Comparison of ENCODE assay signal across 14 cellular contexts in genomic region chr18:48826806-48827205, GRCh38.
DNase-seq lines count a peak whose midpoint lies in the region; ATAC-seq, FAIRE-seq and TF ChIP-seq lines count a peak whose summit lies in the region.
"Had no signal": no experiment of that assay in that cellular context is flagged by ENCODE, and none has a peak within 500 bp of the region (broad histone marks: within the 10 kb centered on the region; RNA-seq: fewer than 3 reads in every experiment).

No MANE protein-coding gene starts in this region.

- H3K27me3 ChIP-seq in H9 (ENCODE audit: insufficient read depth, low read length) (no peaks in the 10 kb centered on the region), astrocyte (ENCODE audit: insufficient read depth, low read length) (no peaks in the 10 kb centered on the region), left lung (no peaks in the 10 kb centered on the region), sigmoid colon (no peaks in the 10 kb centered on the region)
- H3K27me3 ChIP-seq: pancreas had no signal

- H3K18ac ChIP-seq in H9 (ENCODE audit: insufficient read length, low read depth, low read length), result no peak overlapping the region

- TF ChIP-seq POLR2A in sigmoid colon (IDR thresholded peaks at IDR 0.05), result no peak

- no peak overlapping the region for H4K8ac ChIP-seq in H9 (replicated peaks; ENCODE audit: insufficient read length, low read depth, low read length)

- no peak overlapping the region for H4K5ac ChIP-seq in H9 (ENCODE audit: insufficient read length, low read depth, low read length)

- H2BK20ac ChIP-seq in H9 (ENCODE audit: low read depth, low read length, poor library complexity, severe bottlenecking), result no peak overlapping the region

- no peak overlapping the region for H3K4ac ChIP-seq in H9 (ENCODE audit: low read depth, low read length)

- peak; percentile 12 for DNase-seq in H9
- no peak for DNase-seq in astrocyte (ENCODE audit: low read depth)
- DNase-seq in left lung, result peak in 1 of 2 donors; percentile 24
- peak; percentile 39 for DNase-seq in sigmoid colon
- DNase-seq in middle frontal gyrus (ENCODE audit: extremely low spot score, low spot score), result no peak
- DNase-seq in superior temporal gyrus (ENCODE audit: extremely low spot score), result no peak
- DNase-seq in foreskin fibroblast, result no peak
- DNase-seq: dermis blood vessel endothelial cell; stimulated activated naive CD4-positive, alpha-beta T cell treated with Interleukin-2 at 50 U/mL for 16 hours had no signal

- no peak overlapping the region for H3T11ph ChIP-seq in H9 (ENCODE audit: low read length)

- no peaks in the 10 kb centered on the region for H3K23me2 ChIP-seq in H9 (ENCODE audit: insufficient read length, low read depth, low read length, poor library complexity, severe bottlenecking)

- H2AK5ac ChIP-seq in H9 (ENCODE audit: insufficient read length, low read length), result no peak overlapping the region

- H3K9me3 ChIP-seq in H9 (ENCODE audit: control insufficient read depth, low read depth, low read length) (no peaks in the 10 kb centered on the region), astrocyte (ENCODE audit: insufficient read depth, low read depth, low read length) (no peaks in the 10 kb centered on the region), left lung (no peaks in the 10 kb centered on the region), sigmoid colon (no peaks in the 10 kb centered on the region)
- H3K9me3 ChIP-seq: pancreas had no signal

- intact Hi-C loops in left lung (cut with DNase I) (no loop called here), sigmoid colon (cut with DNase I) (loop anchor here (5.0 kb wide), 2 partner anchors 50 to 125 kb away; partner anchors contain the start of gene SMAD7)

- FAIRE-seq in astrocyte (lab: Jason Lieb, UNC), result no peak
- FAIRE-seq: frontal cortex, pancreas had no signal

- peak overlapping the region; percentile 56; the same call in 1 of the 2 replicates for H3K14ac ChIP-seq in H9 (ENCODE audit: insufficient read depth, low read length)

- H4K20me1 ChIP-seq in H9 (ENCODE audit: control insufficient read depth, insufficient read depth, insufficient read length), result no peaks in the 10 kb centered on the region
- H4K20me1 ChIP-seq in astrocyte (ENCODE audit: insufficient read depth, low read length), result no peaks in the 10 kb centered on the region

- H3K4me3 Mint-ChIP-seq in H9 (peak overlapping the region in 1 of 2 experiments; percentile 36; a peak in 2 of 5 replicates), astrocyte (ENCODE audit: unreplicated experiment) (peak overlapping the region; percentile 59)
- H3K4me3 Mint-ChIP-seq: activated naive CD8-positive, alpha-beta T cell; CD4-positive, alpha-beta T cell had no signal

- WGBS in H9 (ENCODE audit: extremely low coverage, insufficient read length, low lambda C conversion rate), result no CpG with 5 or more reads among the region's 8 CpGs
- WGBS in sigmoid colon, 2 donors, result 96 to 97% methylated on average over 8 of the region's 8 CpGs

- H3K27ac ChIP-seq in H9 (ENCODE audit: insufficient read length, low read depth, low read length), result no peak overlapping the region
- no peak overlapping the region for H3K27ac ChIP-seq in astrocyte (ENCODE audit: low read depth, low read length)
- H3K27ac ChIP-seq in left lung, result peak overlapping the region; percentile 28 to 66
- peak overlapping the region; percentile 29 to 77 (median 57) for H3K27ac ChIP-seq in sigmoid colon

- H3K4me1 Mint-ChIP-seq in H9, result peaks cover 39 to 48% of the 10 kb centered on the region in 2 experiments
- H3K4me1 Mint-ChIP-seq in astrocyte (ENCODE audit: low read depth, unreplicated experiment), result peaks cover 62% of the 10 kb centered on the region

- no peak overlapping the region for H3K4me3 ChIP-seq in astrocyte (ENCODE audit: insufficient read depth, low read depth, low read length)
- no peak overlapping the region for H3K4me3 ChIP-seq in left lung
- no peak overlapping the region for H3K4me3 ChIP-seq in sigmoid colon
- no peak overlapping the region for H3K4me3 ChIP-seq in foreskin fibroblast (ENCODE audit: low read depth in 1 of 2, low read length in 2 of 2)
- H3K4me3 ChIP-seq: pancreas had no signal

- H3K27ac Mint-ChIP-seq in H9 (peak overlapping the region in 1 of 3 experiments; percentile 95; a peak in 3 of 7 replicates), astrocyte (ENCODE audit: unreplicated experiment) (peak overlapping the region; percentile 69)
- H3K27ac Mint-ChIP-seq: activated naive CD8-positive, alpha-beta T cell; CD4-positive, alpha-beta T cell had no signal

- peak overlapping the region; percentile 41 for H4K91ac ChIP-seq in H9 (ENCODE audit: insufficient read length, low read depth, low read length)

- no peak overlapping the region for H2BK120ac ChIP-seq in H9 (ENCODE audit: low read depth, low read length, poor library complexity, severe bottlenecking)

- H3K79me2 ChIP-seq in H9 (ENCODE audit: insufficient read depth, low read length) (no peaks in the 10 kb centered on the region), astrocyte (ENCODE audit: insufficient read depth, low read length) (peaks cover 7% of the 10 kb centered on the region)

- H3K9ac ChIP-seq in H9 (ENCODE audit: extremely low read depth, insufficient read length, low read length) (no peak overlapping the region), astrocyte (ENCODE audit: low read length) (peak overlapping the region; percentile 51)

- H3K56ac ChIP-seq in H9 (ENCODE audit: insufficient read length, low read depth, low read length), result no peak overlapping the region

- TF ChIP-seq EP300 in sigmoid colon (IDR thresholded peaks at IDR 0.05), result no peak

- H3K36me3 Mint-ChIP-seq in H9 (ENCODE audit: insufficient read depth in 1 of 3, low read depth in 3 of 3), result peaks cover 0 to 9% (median 0%) of the 10 kb centered on the region in 3 experiments; a peak in 4 of 7 replicates
- H3K36me3 Mint-ChIP-seq in astrocyte (ENCODE audit: low read depth, unreplicated experiment), result peaks cover 37% of the 10 kb centered on the region
- H3K36me3 Mint-ChIP-seq: activated naive CD8-positive, alpha-beta T cell had no signal

- H3K79me1 ChIP-seq in H9 (ENCODE audit: insufficient read depth, low read depth, low read length, poor library complexity, severe bottlenecking), result no peaks in the 10 kb centered on the region

- H3K36me3 ChIP-seq in astrocyte (ENCODE audit: insufficient read depth, low read length) (peaks cover under 1% of the 10 kb centered on the region), left lung (no peaks in the 10 kb centered on the region), sigmoid colon (peaks cover 0 to 3% (median 0%) of the 10 kb centered on the region in 4 donors)
- H3K36me3 ChIP-seq: pancreas had no signal

- no peak for TF ChIP-seq CTCF in H9 (conservative IDR thresholded peaks at IDR 0.05)
- no peak for TF ChIP-seq CTCF in astrocyte (IDR thresholded peaks at IDR 0.05; ENCODE audit: insufficient read depth, low read depth, low read length)
- TF ChIP-seq CTCF in left lung (IDR thresholded peaks at IDR 0.05), result no peak
- no peak for TF ChIP-seq CTCF in sigmoid colon (IDR thresholded peaks at IDR 0.05)
- no peak for TF ChIP-seq CTCF in foreskin fibroblast (IDR thresholded peaks at IDR 0.05; ENCODE audit: low read depth, low read length)

- H2BK12ac ChIP-seq in H9 (ENCODE audit: insufficient read length, low read depth, low read length), result peak overlapping the region; percentile 89

- no peaks in the 10 kb centered on the region; the same call in none of the 2 replicates for H3K27me3 Mint-ChIP-seq in H9 (ENCODE audit: low read depth)
- no peaks in the 10 kb centered on the region for H3K27me3 Mint-ChIP-seq in astrocyte (ENCODE audit: low read depth, unreplicated experiment)
- H3K27me3 Mint-ChIP-seq: activated naive CD8-positive, alpha-beta T cell; CD4-positive, alpha-beta T cell had no signal

- ATAC-seq in left lung (no peak), GM18858 (IDR thresholded peaks at IDR 0.05; ENCODE audit: unreplicated experiment) (no peak)

- no peak overlapping the region for H3K23ac ChIP-seq in H9 (ENCODE audit: insufficient read length, low read depth, low read length)

- H2BK15ac ChIP-seq in H9 (ENCODE audit: low read depth, low read length), result no peak overlapping the region

- H2AFZ ChIP-seq in H9 (ENCODE audit: low read length) (no peak overlapping the region), astrocyte (ENCODE audit: low read depth, low read length) (no peak overlapping the region)

- peak overlapping the region; percentile 27 for H3K4me2 ChIP-seq in H9 (ENCODE audit: insufficient read depth, insufficient read length, low read length)
- H3K4me2 ChIP-seq in astrocyte (ENCODE audit: low read length), result peak overlapping the region; percentile 77

- H2BK5ac ChIP-seq in H9 (ENCODE audit: insufficient read length, low read length), result no peak overlapping the region

- H3K4me1 ChIP-seq in H9 (ENCODE audit: insufficient read depth, low read length), result peaks cover 9% of the 10 kb centered on the region
- H3K4me1 ChIP-seq in astrocyte (ENCODE audit: insufficient read depth, low read length), result peaks cover 49% of the 10 kb centered on the region
- H3K4me1 ChIP-seq in left lung, result peaks cover 10 to 30% of the 10 kb centered on the region in 2 donors
- H3K4me1 ChIP-seq in sigmoid colon, result peaks cover 0 to 50% (median 33%) of the 10 kb centered on the region in 4 donors

- H3K9me3 Mint-ChIP-seq in H9, result peaks cover 5 to 8% of the 10 kb centered on the region in 2 experiments; a peak in 3 of 5 replicates
- H3K9me3 Mint-ChIP-seq in astrocyte (ENCODE audit: unreplicated experiment), result peaks cover 8% of the 10 kb centered on the region
- H3K9me3 Mint-ChIP-seq: CD4-positive, alpha-beta T cell had no signal

Comparison
In these comparisons a context has a peak if more than half of its experiments do, and no peak if none do; other contexts are left out.
1. DNase-seq: peak in H9 (single experiment) and sigmoid colon (single experiment); none in astrocyte (single experiment), middle frontal gyrus (single experiment), superior temporal gyrus (single experiment) and foreskin fibroblast (0 of 2).
2. H3K27ac ChIP-seq: peak in left lung (2 of 2) and sigmoid colon (4 of 4); none in H9 (single experiment) and astrocyte (single experiment).